ENCODE assay signal across 24 cellular contexts in the genomic region with DNA sequence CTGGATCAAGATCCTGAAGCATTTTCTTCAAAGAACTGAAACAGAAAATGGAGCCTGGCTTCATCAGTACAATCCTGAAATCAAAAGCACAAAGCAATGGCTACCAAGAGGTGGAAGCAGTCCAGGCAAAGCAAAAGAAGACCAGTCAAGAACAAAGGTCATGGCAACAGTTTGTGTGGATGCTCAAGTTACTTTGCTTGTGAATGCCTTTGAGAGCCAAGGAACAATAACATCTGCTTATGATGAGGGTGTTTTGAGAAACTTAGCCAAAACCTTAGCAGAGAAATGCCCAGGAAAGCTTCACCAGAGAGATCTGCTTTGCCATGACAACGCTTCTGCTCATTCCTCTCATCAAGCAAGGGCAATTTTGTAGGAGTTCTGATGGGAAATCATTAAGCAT.
"Had no signal": no experiment of that assay in that cellular context is flagged by ENCODE, and none has a peak within 500 bp of the region (broad histone marks: within the 10 kb centered on the region; RNA-seq: fewer than 3 reads in every experiment).

No MANE protein-coding gene starts in this region.

- H3K36me3 ChIP-seq: esophagus muscularis mucosa, gastrocnemius medialis, ovary, prostate gland, right lobe of liver, spleen, tibial nerve, upper lobe of right lung had no signal

- DNase-seq: cerebellar nuclear complex; effector memory CD8-positive, alpha-beta T cell; gastrocnemius medialis; glutamatergic neuron; islet precursor cell; mammary epithelial cell; ovary; retina; right lobe of liver; spleen; stimulated activated CD4-positive, alpha-beta T cell treated with anti-CD3 and anti-CD28 coated beads, Interleukin-15, amount 100 ng/mL, for 24 hours; stimulated activated CD4-positive, alpha-beta T cell treated with anti-CD3 and anti-CD28 coated beads, Interleukin-1b, Interleukin-23, amount 100 ng/mL, for 48 hours; stimulated activated CD4-positive, alpha-beta T cell treated with anti-CD3 and anti-CD28 coated beads, Interleukin-4, amount 100 ng/mL, for 4 hours; stimulated activated naive B cell treated with anti-CD40 and anti-IgM and Interleukin-4, amounts not matched to agents 10 μg/mL and 1 μg/mL and 100 μg/mL, for 72 hours; stimulated activated naive CD8-positive, alpha-beta T cell treated with anti-CD3 and anti-CD28 coated beads, Interleukin-15, amount 100 ng/mL, for 72 hours; testis; upper lobe of right lung had no signal

- H3K4me1 ChIP-seq: esophagus muscularis mucosa, gastrocnemius medialis, prostate gland, right lobe of liver, spleen, testis, tibial nerve, upper lobe of right lung had no signal

- H3K36me3 Mint-ChIP-seq: natural killer cell treated with Interleukin-12 subunit alpha and Interleukin-12 subunit beta and Interleukin-15 and Interleukin-18, amount 100 ng/mL, for 72 hours; stimulated activated naive B cell treated with anti-CD40 and anti-IgM and Interleukin-4, amounts not matched to agents 10 μg/mL and 1 μg/mL and 100 μg/mL, for 72 hours had no signal

- ATAC-seq: effector memory CD8-positive, alpha-beta T cell; gastrocnemius medialis; left lobe of liver; natural killer cell treated with Interleukin-12 subunit alpha and Interleukin-12 subunit beta and Interleukin-15 and Interleukin-18, amount 100 ng/mL, for 72 hours; right lobe of liver; stimulated activated naive B cell treated with anti-CD40 and anti-IgM and Interleukin-4, amounts not matched to agents 10 μg/mL and 1 μg/mL and 100 μg/mL, for 72 hours; stimulated activated naive CD8-positive, alpha-beta T cell treated with anti-CD3 and anti-CD28 coated beads, Interleukin-15, amount 100 ng/mL, for 72 hours; upper lobe of right lung had no signal

- H3K27me3 ChIP-seq: esophagus muscularis mucosa, gastrocnemius medialis, ovary, right lobe of liver, spleen, testis, tibial nerve, upper lobe of right lung had no signal

- H3K4me3 Mint-ChIP-seq: dendritic cell treated with granulocyte-macrophage colony-stimulating factor and Interleukin-4, amounts not matched to agents 40 ng/mL and 50 ng/mL, for 4 days; effector memory CD8-positive, alpha-beta T cell; natural killer cell treated with Interleukin-12 subunit alpha and Interleukin-12 subunit beta and Interleukin-15 and Interleukin-18, amount 100 ng/mL, for 72 hours; stimulated activated naive B cell treated with anti-CD40 and anti-IgM and Interleukin-4, amounts not matched to agents 10 μg/mL and 1 μg/mL and 100 μg/mL, for 72 hours; stimulated activated naive CD8-positive, alpha-beta T cell treated with anti-CD3 and anti-CD28 coated beads, Interleukin-15, amount 100 ng/mL, for 72 hours had no signal

- H3K4me3 ChIP-seq: esophagus muscularis mucosa, gastrocnemius medialis, ovary, prostate gland, right lobe of liver, spleen, testis, tibial nerve, upper lobe of right lung had no signal

- H3K27me3 Mint-ChIP-seq: dendritic cell treated with granulocyte-macrophage colony-stimulating factor and Interleukin-4, amounts not matched to agents 40 ng/mL and 50 ng/mL, for 4 days; effector memory CD8-positive, alpha-beta T cell; natural killer cell treated with Interleukin-12 subunit alpha and Interleukin-12 subunit beta and Interleukin-15 and Interleukin-18, amount 100 ng/mL, for 72 hours; stimulated activated naive B cell treated with anti-CD40 and anti-IgM and Interleukin-4, amounts not matched to agents 10 μg/mL and 1 μg/mL and 100 μg/mL, for 72 hours; stimulated activated naive CD8-positive, alpha-beta T cell treated with anti-CD3 and anti-CD28 coated beads, Interleukin-15, amount 100 ng/mL, for 72 hours had no signal

- H3K4me1 Mint-ChIP-seq: stimulated activated naive B cell treated with anti-CD40 and anti-IgM and Interleukin-4, amounts not matched to agents 10 μg/mL and 1 μg/mL and 100 μg/mL, for 72 hours; stimulated activated naive CD8-positive, alpha-beta T cell treated with anti-CD3 and anti-CD28 coated beads, Interleukin-15, amount 100 ng/mL, for 72 hours had no signal

- H3K9me3 ChIP-seq: esophagus muscularis mucosa, gastrocnemius medialis, ovary, prostate gland, right lobe of liver, testis, tibial nerve, upper lobe of right lung had no signal

- H3K27ac ChIP-seq: epithelial cell of prostate, esophagus muscularis mucosa, gastrocnemius medialis, ovary, prostate gland, right lobe of liver, spleen, testis, tibial nerve, upper lobe of right lung had no signal

- H3K27ac Mint-ChIP-seq: dendritic cell treated with granulocyte-macrophage colony-stimulating factor and Interleukin-4, amounts not matched to agents 40 ng/mL and 50 ng/mL, for 4 days; effector memory CD8-positive, alpha-beta T cell; natural killer cell treated with Interleukin-12 subunit alpha and Interleukin-12 subunit beta and Interleukin-15 and Interleukin-18, amount 100 ng/mL, for 72 hours; stimulated activated naive B cell treated with anti-CD40 and anti-IgM and Interleukin-4, amounts not matched to agents 10 μg/mL and 1 μg/mL and 100 μg/mL, for 72 hours; stimulated activated naive CD8-positive, alpha-beta T cell treated with anti-CD3 and anti-CD28 coated beads, Interleukin-15, amount 100 ng/mL, for 72 hours had no signal
